8 cellular contexts compared by ENCODE assay signal in the genomic region with DNA sequence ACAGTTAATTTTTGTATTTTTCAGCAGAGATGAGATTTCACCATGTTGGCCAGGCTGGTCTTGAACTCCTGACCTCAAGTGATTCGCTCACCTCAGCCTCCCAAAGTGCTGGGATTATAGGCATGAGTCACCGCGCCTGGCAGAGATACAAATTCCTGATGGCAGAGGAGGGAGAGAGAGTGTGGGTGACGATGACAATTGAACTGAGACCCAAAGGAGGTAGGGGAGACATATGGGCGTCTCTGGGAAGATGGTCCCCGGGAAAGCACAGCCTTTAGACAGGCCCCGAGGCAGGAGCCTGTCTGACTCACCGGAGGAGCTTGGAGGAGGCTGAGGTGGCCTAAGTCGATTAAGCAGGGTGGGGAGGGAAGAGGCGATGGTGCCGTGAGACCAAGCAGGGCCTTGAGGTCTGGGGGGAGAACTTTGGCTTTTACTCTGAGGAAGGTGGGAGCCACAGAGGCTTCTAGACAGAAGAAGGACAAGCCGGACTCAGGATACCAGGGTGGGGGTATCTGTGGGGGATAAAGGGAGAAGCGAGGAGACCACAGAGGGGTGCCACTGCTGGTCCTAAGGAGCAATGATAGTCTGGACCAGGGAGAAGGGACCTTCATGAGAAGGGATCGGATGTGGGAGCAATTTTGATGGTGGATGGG. TPM values are rescaled to one million over a fixed set of nuclear protein-coding genes. Genes with fewer than 3 reads are reported as not detected.
A peak's percentile ranks its signal among the peaks of the same experiment; 100 is the strongest.
DNase-seq lines count a peak whose midpoint lies in the region; ATAC-seq and TF ChIP-seq lines count a peak whose summit lies in the region.

No MANE protein-coding gene starts in this region.

- no peak for ATAC-seq in HG03442 (IDR thresholded peaks at IDR 0.05; ENCODE audit: unreplicated experiment)

- no peak overlapping the region for H3K4me3 ChIP-seq in colonic mucosa

- TF ChIP-seq CTCF in colonic mucosa (IDR thresholded peaks at IDR 0.05), result no peak

- peaks cover 17% of the 10 kb centered on the region for H3K4me1 ChIP-seq in colonic mucosa

- H3K27me3 ChIP-seq in colonic mucosa, result no peaks in the 10 kb centered on the region

- DNase-seq in Daoy (ENCODE audit: low read depth) (peak; percentile 95), NCI-H2171 (lab: John Stamatoyannopoulos, UW) (peak; percentile 38), colonic mucosa (no peak), renal cortical epithelial cell (ENCODE audit: low read depth) (peak; percentile 75), Kasumi-1 (lab: John Stamatoyannopoulos, UW) (no peak), AML-193 (lab: John Stamatoyannopoulos, UW) (no peak), hypothalamus (lab: John Stamatoyannopoulos, UW) (no peak)

- H3K9ac ChIP-seq in colonic mucosa (ENCODE audit: low read depth in 2 of 2, low read length in 2 of 2), result no peak overlapping the region

- H3K27ac ChIP-seq in colonic mucosa, result peak overlapping the region; percentile 85

- no peaks in the 10 kb centered on the region for H3K9me3 ChIP-seq in colonic mucosa

- no peaks in the 10 kb centered on the region for H3K36me3 ChIP-seq in colonic mucosa

- intact Hi-C loops in colonic mucosa (cut with DNase I), result no loop called here

RNA-seq across cellular contexts. Expression of gene ARRDC2, which starts 38.2 kb away (rescaled TPM):
- 25.6 and 35.7 TPM in 2 replicates for total RNA-seq in Daoy (2014; rRNA removed; shearing (Covaris generic))
- 10 to 100 TPM; 15.8 to 16.4 TPM for total RNA-seq in colonic mucosa
- total RNA-seq in renal cortical epithelial cell, result 14.9 and 18.6 TPM in 2 replicates

RNA-seq across cellular contexts. Expression of gene IL12RB1, which starts 40.5 kb away (rescaled TPM):
- 3.4 and 3.8 TPM in 2 replicates for total RNA-seq in Daoy (2014; rRNA removed; shearing (Covaris generic))
- total RNA-seq in colonic mucosa (1 to 10 TPM in 1 of 2 donors, under 1 TPM in 1; 0.53 to 1.1 TPM), renal cortical epithelial cell (not detected in 2 replicates)

RNA-seq across cellular contexts. Expression of gene MAST3, which starts 51.4 kb away (rescaled TPM):
- 1.1 and 1.5 TPM in 2 replicates for total RNA-seq in Daoy (2014; rRNA removed; shearing (Covaris generic))
- total RNA-seq in colonic mucosa (10 to 100 TPM; 24.3 to 30.9 TPM), renal cortical epithelial cell (0.35 and 5.7 TPM in 2 replicates)

Comparison
In these comparisons a context has a peak if more than half of its experiments do, and no peak if none do; other contexts are left out.
1. DNase-seq: peak in Daoy (single experiment), NCI-H2171 (single experiment) and renal cortical epithelial cell (single experiment); none in colonic mucosa (single experiment), Kasumi-1 (0 of 2), AML-193 (0 of 2) and hypothalamus (0 of 51).